Comparison of ENCODE assay signal across 25 cellular contexts in genomic region chr2:173017657-173018420, GRCh38.
"Had no signal": no experiment of that assay in that cellular context is flagged by ENCODE, and none has a peak within 500 bp of the region (broad histone marks: within the 10 kb centered on the region; RNA-seq: fewer than 3 reads in every experiment).

No MANE protein-coding gene starts in this region.

- H3K36me3 ChIP-seq: prostate gland, right atrium auricular region, sigmoid colon, tibial nerve, vagina had no signal

- H3K27ac ChIP-seq: heart right ventricle, prostate gland, right atrium auricular region, sigmoid colon, testis, tibial nerve, vagina had no signal

- ATAC-seq: mucosa of descending colon; stimulated activated memory B cell treated with anti-CD40 and anti-IgM and Interleukin-4, amounts not matched to agents 10 μg/mL and 1 μg/mL and 100 μg/mL, for 72 hours; stimulated activated naive CD8-positive, alpha-beta T cell treated with anti-CD3 and anti-CD28 coated beads, Interleukin-15, Interleukin-2, amounts not matched to agents 100 U/mL and 50 U/mL, for 24 hours had no signal

- H3K9me3 ChIP-seq: esophagus squamous epithelium, heart right ventricle, mucosa of descending colon, prostate gland, right atrium auricular region, sigmoid colon, testis, tibial nerve, vagina had no signal

- DNase-seq: cerebellar nuclear complex; effector CD8-positive, alpha-beta T cell; endodermal cell; esophagus squamous epithelium; foreskin melanocyte; glutamatergic neuron; hippocampal formation; islet precursor cell; kidney glomerular epithelial cell; mesenchymal stem cell; mucosa of descending colon; naive B cell; nucleus accumbens; sigmoid colon; stimulated activated CD4-positive, alpha-beta T cell treated with anti-CD3 and anti-CD28 coated beads, Interleukin-2, amount 100 ng/mL, for 24 hours; stimulated activated CD4-positive, alpha-beta T cell treated with anti-CD3 and anti-CD28 coated beads, Interleukin-4, amount 100 ng/mL, for 24 hours; stimulated activated naive CD8-positive, alpha-beta T cell treated with anti-CD3 and anti-CD28 coated beads, Interleukin-15, Interleukin-2, amounts not matched to agents 100 U/mL and 50 U/mL, for 24 hours; testis had no signal

- H3K4me3 ChIP-seq: esophagus squamous epithelium, heart right ventricle, lung, mucosa of descending colon, prostate gland, right atrium auricular region, sigmoid colon, testis, tibial nerve, vagina had no signal

- H3K27me3 ChIP-seq: esophagus squamous epithelium, heart right ventricle, right atrium auricular region, sigmoid colon, testis, tibial nerve, vagina had no signal

- H3K4me1 ChIP-seq: prostate gland, right atrium auricular region, testis, tibial nerve, vagina had no signal
